8 cellular contexts compared by ENCODE assay signal in genomic region chr22:21001601-21002325, GRCh38. TPM values are rescaled to one million over a fixed set of nuclear protein-coding genes. Genes with fewer than 3 reads are reported as not detected.
DNase-seq lines count a peak whose midpoint lies in the region; ATAC-seq, FAIRE-seq and TF ChIP-seq lines count a peak whose summit lies in the region.

A gene with protein sequence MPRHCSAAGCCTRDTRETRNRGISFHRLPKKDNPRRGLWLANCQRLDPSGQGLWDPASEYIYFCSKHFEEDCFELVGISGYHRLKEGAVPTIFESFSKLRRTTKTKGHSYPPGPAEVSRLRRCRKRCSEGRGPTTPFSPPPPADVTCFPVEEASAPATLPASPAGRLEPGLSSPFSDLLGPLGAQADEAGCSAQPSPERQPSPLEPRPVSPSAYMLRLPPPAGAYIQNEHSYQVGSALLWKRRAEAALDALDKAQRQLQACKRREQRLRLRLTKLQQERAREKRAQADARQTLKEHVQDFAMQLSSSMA (minus strand): TSS chr22:21002118. CDS start chr22:21001911, 207 bp downstream.

- WGBS in HepG2 (ENCODE audit: low lambda C conversion rate), result 1% methylated on average over 51 of the region's 83 CpGs

- H3K36me3 ChIP-seq in CD4-positive, CD25-positive, alpha-beta regulatory T cell (ENCODE audit: control insufficient read depth, insufficient read depth, low read length), result peaks cover 15% of the 10 kb centered on the region
- peaks cover 8 to 26% of the 10 kb centered on the region in 2 experiments; a peak in 4 of 5 replicates for H3K36me3 ChIP-seq in HepG2 (replicated peaks in 1 of 2; ENCODE audit: control insufficient read depth in 1 of 2, insufficient read depth in 2 of 2, low read length in 2 of 2)

- H3K9me3 Mint-ChIP-seq in CD4-positive, CD25-positive, alpha-beta regulatory T cell, result no peaks in the 10 kb centered on the region

- no peak within 1 kb of the TSS for H2AFZ ChIP-seq in HepG2 (ENCODE audit: low read length)

- no peaks in the 10 kb centered on the region for H3K9me3 ChIP-seq in CD4-positive, CD25-positive, alpha-beta regulatory T cell (ENCODE audit: control insufficient read depth in 2 of 2, low read length in 2 of 2)
- H3K9me3 ChIP-seq in HepG2 (ENCODE audit: low read length), result no peaks in the 10 kb centered on the region

- H3K36me3 Mint-ChIP-seq in CD4-positive, CD25-positive, alpha-beta regulatory T cell, result peaks cover 4% of the 10 kb centered on the region

- H3K27ac Mint-ChIP-seq in CD4-positive, CD25-positive, alpha-beta regulatory T cell, result peak within 1 kb of the TSS; percentile 96 to 99 (median 99)

- H3K9ac ChIP-seq in HepG2 (ENCODE audit: insufficient read depth, low read depth, low read length), result peak within 1 kb of the TSS; percentile 84

- peak within 1 kb of the TSS; percentile 95 for H3K4me2 ChIP-seq in HepG2 (ENCODE audit: low read depth, low read length)

- BruUV-seq in HepG2 (replicated peaks; lab: Mats Ljungman, UMichigan), result TSS peak; percentile 84

- intact Hi-C loops in HepG2 (cut with micrococcal nuclease; ENCODE audit: unreplicated experiment), result loop anchor here (2.0 kb wide), 1 partner anchor 39 kb away; no protein-coding TSS in a partner anchor

- no peaks in the 10 kb centered on the region for H3K27me3 Mint-ChIP-seq in CD4-positive, CD25-positive, alpha-beta regulatory T cell

- CTCF ChIA-PET in HepG2 (lab: Yijun Ruan, JAX; ENCODE audit: low intra/inter-chr PET ratio, low total read pairs), result no interaction called here

- in situ Hi-C loops in HepG2 (cut with HindIII; ENCODE audit: extremely low pct_ligation_motif_present, low pct_unique_long_range_greater_than_20kb), result no loop called here

- peak within 1 kb of the TSS; percentile 84 for H3K4me3 ChIP-seq in CD4-positive, CD25-positive, alpha-beta regulatory T cell (ENCODE audit: low read depth, low read length)
- peak within 1 kb of the TSS; percentile 70 to 89 (median 86) for H3K4me3 ChIP-seq in HepG2 (replicated peaks in 1 of 3; ENCODE audit: insufficient read depth in 1 of 3, low read depth in 2 of 3, low read length in 3 of 3)

- FAIRE-seq in HepG2 (lab: Jason Lieb, UNC), result peak; percentile 28

- peaks cover 5 to 53% (median 18%) of the 10 kb centered on the region in 4 donors for H3K4me1 Mint-ChIP-seq in CD4-positive, CD25-positive, alpha-beta regulatory T cell

- H3K4me3 Mint-ChIP-seq in CD4-positive, CD25-positive, alpha-beta regulatory T cell, result peak within 1 kb of the TSS; percentile 94 to 99 (median 97)

- POLR2A ChIA-PET in HepG2 (lab: Yijun Ruan, JAX), result interaction anchor here (0.7 to 3.4 kb wide), 11 partner anchors 11 to 224 kb away, joined by 3 to 45 read pairs (median 8); partner anchors contain the start of genes CRKL, LZTR1 and P2RX6

- H3K27ac ChIP-seq in CD4-positive, CD25-positive, alpha-beta regulatory T cell (ENCODE audit: insufficient read depth, low read length, poor library complexity, severe bottlenecking), result peak within 1 kb of the TSS; percentile 99
- peak within 1 kb of the TSS; percentile 94 for H3K27ac ChIP-seq in HepG2 (ENCODE audit: extremely low read length, insufficient read depth, low read length)

- peaks cover 18% of the 10 kb centered on the region for H3K79me2 ChIP-seq in HepG2 (ENCODE audit: insufficient read depth, low read length)

- no peak; the same call in 1 of the 2 replicates for TF ChIP-seq RAD21 in HepG2 (CRISPR knock-in tag; IDR thresholded peaks at IDR 0.05)

- 0 out of 2 replicates have a peak, but pooled peaks cover 2% of the 10 kb centered on the region for H4K20me1 ChIP-seq in HepG2 (ENCODE audit: insufficient read depth, low read length)

- H3K27me3 ChIP-seq in CD4-positive, CD25-positive, alpha-beta regulatory T cell (ENCODE audit: control insufficient read depth, insufficient read depth, low read length), result no peaks in the 10 kb centered on the region
- no peaks in the 10 kb centered on the region for H3K27me3 ChIP-seq in HepG2 (ENCODE audit: control insufficient read depth in 1 of 2, insufficient read depth in 2 of 2, low read length in 2 of 2)

- peak; percentile 92 to 93 for ATAC-seq in CD4-positive, CD25-positive, alpha-beta regulatory T cell (ENCODE audit: low read depth in 2 of 2)
- ATAC-seq in GM19438 (IDR thresholded peaks at IDR 0.05; ENCODE audit: low read depth, unreplicated experiment) (peak; percentile 83), HG03571 (IDR thresholded peaks at IDR 0.05; ENCODE audit: unreplicated experiment) (peak; percentile 87), HepG2 (peak; percentile 92)

- no peak for TF ChIP-seq EP300 in HepG2 (IDR thresholded peaks at IDR 0.05; ENCODE audit: low read depth in 2 of 2, low read length in 2 of 2)
- TF ChIP-seq EP300 in HepG2 (CRISPR knock-in tag; IDR thresholded peaks at IDR 0.05; ENCODE audit: borderline replicate concordance), result no peak

- peaks cover 27% of the 10 kb centered on the region for H3K4me1 ChIP-seq in CD4-positive, CD25-positive, alpha-beta regulatory T cell (ENCODE audit: control insufficient read depth, insufficient read depth, low read length, poor library complexity, severe bottlenecking)
- peaks cover 30% of the 10 kb centered on the region for H3K4me1 ChIP-seq in HepG2 (ENCODE audit: insufficient read depth, low read length)

- peak; percentile 12 for TF ChIP-seq CTCF in HepG2 (CRISPR knock-in tag; IDR thresholded peaks at IDR 0.05)

- TF ChIP-seq POLR2A in HepG2 (IDR thresholded peaks at IDR 0.05; ENCODE audit: insufficient read depth in 1 of 2, low read depth in 2 of 2, low read length in 2 of 2), result peak; percentile 83 to 85

- DNase-seq in CD4-positive, CD25-positive, alpha-beta regulatory T cell, result peak; percentile 96 to 98 (median 98)
- DNase-seq in NCI-H774 (lab: John Stamatoyannopoulos, UW) (peak; percentile 92), dermis blood vessel endothelial cell (peak; percentile 96), HepG2 (ENCODE audit: low spot score) (peak; percentile 90)
- peak; percentile 96 to 98 for DNase-seq in activated CD4-positive, alpha-beta T cell treated with anti-CD3 and anti-CD28 coated beads, Interleukin-2, amount 50 U/mL, for 4 hours
- peak; percentile 91 to 93 for DNase-seq in stimulated activated CD4-positive, alpha-beta T cell treated with anti-CD3 and anti-CD28 coated beads, Interleukin-2, amount 100 ng/mL, for 48 hours

TF ChIP-seq in HepG2, 621 proteins besides CTCF, POLR2A, EP300 and RAD21 (continues in another document):
- no peak for TF ChIP-seq ZNF34 (CRISPR knock-in tag; IDR thresholded peaks at IDR 0.05; ENCODE audit: borderline replicate concordance)
- TF ChIP-seq ZNF260 (CRISPR knock-in tag; IDR thresholded peaks at IDR 0.05; ENCODE audit: borderline replicate concordance, low read depth), result no peak
- peak; percentile 31 for TF ChIP-seq SP2 (CRISPR knock-in tag; IDR thresholded peaks at IDR 0.05)
- no peak for TF ChIP-seq SP140L (CRISPR knock-in tag; IDR thresholded peaks at IDR 0.05; ENCODE audit: borderline replicate concordance)
- TF ChIP-seq ZNF264 (CRISPR knock-in tag; IDR thresholded peaks at IDR 0.05), result 0 out of 2 replicates have a peak, but pooled peaks have one; percentile 30
- no peak for TF ChIP-seq MAFF (IDR thresholded peaks at IDR 0.05; ENCODE audit: low read depth, low read length)
- TF ChIP-seq, protein P1, sequence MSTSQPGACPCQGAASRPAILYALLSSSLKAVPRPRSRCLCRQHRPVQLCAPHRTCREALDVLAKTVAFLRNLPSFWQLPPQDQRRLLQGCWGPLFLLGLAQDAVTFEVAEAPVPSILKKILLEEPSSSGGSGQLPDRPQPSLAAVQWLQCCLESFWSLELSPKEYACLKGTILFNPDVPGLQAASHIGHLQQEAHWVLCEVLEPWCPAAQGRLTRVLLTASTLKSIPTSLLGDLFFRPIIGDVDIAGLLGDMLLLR (CRISPR knock-in tag; IDR thresholded peaks at IDR 0.05), result peak; percentile 91
- no peak for TF ChIP-seq ZNF382 (CRISPR knock-in tag; IDR thresholded peaks at IDR 0.05; ENCODE audit: borderline replicate concordance)

RNA-seq across cellular contexts. Expression of the gene that starts here (rescaled TPM):
- 41.7 TPM for total RNA-seq in CD4-positive, CD25-positive, alpha-beta regulatory T cell
- 10 to 100 TPM; 38.5 to 58.0 (median 47.4) TPM for polyA plus RNA-seq in CD4-positive, CD25-positive, alpha-beta regulatory T cell
- 13.8 and 18.1 TPM in 2 replicates for total RNA-seq in dermis blood vessel endothelial cell
- 20.4 and 25.5 TPM in 2 replicates for total RNA-seq in HepG2 (2016; rRNA removed; fragmentation: Illumina TruSeq; extraction: Trizol)
- total RNA-seq in HepG2 (2016; cell fraction: cytosol; rRNA removed; fragmentation: Illumina TruSeq; extraction: Trizol; ENCODE audit: low read depth), result 10.9 and 13.4 TPM in 2 replicates
- total RNA-seq in HepG2 (2016; cell fraction: insoluble cytoplasmic fraction; rRNA removed; fragmentation: Illumina TruSeq; extraction: Trizol), result 22.1 and 23.8 TPM in 2 replicates
- total RNA-seq in HepG2 (2016; cell fraction: membrane; rRNA removed; fragmentation: Illumina TruSeq; extraction: Trizol), result 19.2 and 23.3 TPM in 2 replicates
- total RNA-seq in HepG2 (2016; cell fraction: nucleus; rRNA removed; fragmentation: Illumina TruSeq; extraction: Trizol), result 18.4 and 19.1 TPM in 2 replicates
- polyA plus RNA-seq in HepG2 (2011; rRNA removed), result 13.0 and 16.4 TPM in 2 replicates
- 11.4 and 17.5 TPM in 2 replicates for polyA plus RNA-seq in HepG2 (2011; cell fraction: cytosol; rRNA removed)
- 53.1 and 55.7 TPM in 2 replicates for polyA plus RNA-seq in HepG2 (2011; cell fraction: nucleus; rRNA removed)
- 7.6 and 9.2 TPM in 2 replicates for polyA plus RNA-seq in HepG2 (2012)
- 11.6 and 14.4 TPM in 2 replicates for polyA plus RNA-seq in HepG2 (2016; cell fraction: cytosol; fragmentation: Illumina TruSeq; extraction: Trizol; ENCODE audit: low read depth)
- polyA plus RNA-seq in HepG2 (2016; cell fraction: insoluble cytoplasmic fraction; fragmentation: Illumina TruSeq; extraction: Trizol; ENCODE audit: low read depth), result 22.2 and 26.6 TPM in 2 replicates
- polyA plus RNA-seq in HepG2 (2016; cell fraction: membrane; fragmentation: Illumina TruSeq; extraction: Trizol; ENCODE audit: low read depth), result 17.6 and 24.0 TPM in 2 replicates
- polyA plus RNA-seq in HepG2 (2016; cell fraction: nucleus; fragmentation: Illumina TruSeq; extraction: Trizol; ENCODE audit: insufficient read depth, low read depth), result 42.7 and 46.0 TPM in 2 replicates
- 19.9 and 30.3 TPM in 2 replicates for polyA minus RNA-seq in HepG2 (2011; rRNA and poly(A)+ RNA removed; ENCODE audit: low replicate concordance)
- polyA minus RNA-seq in HepG2 (2011; cell fraction: cytosol; rRNA and poly(A)+ RNA removed), result 6.9 and 7.9 TPM in 2 replicates
- 34.2 and 38.9 TPM in 2 replicates for polyA minus RNA-seq in HepG2 (2011; cell fraction: nucleus; rRNA and poly(A)+ RNA removed)

Comparison
In these comparisons a context has a peak if more than half of its experiments do, and no peak if none do; other contexts are left out.
1. Peak in every context shown above with its lines: DNase-seq, ATAC-seq, H3K4me3 ChIP-seq and H3K27ac ChIP-seq.